20 cellular contexts compared by ENCODE assay signal in genomic region chr16:51236583-51236982, GRCh38.
"Had no signal": no experiment of that assay in that cellular context is flagged by ENCODE, and none has a peak within 500 bp of the region (broad histone marks: within the 10 kb centered on the region; RNA-seq: fewer than 3 reads in every experiment).

No MANE protein-coding gene starts in this region.

- H3K4me1 ChIP-seq: esophagus squamous epithelium, left lung, sigmoid colon, transverse colon, uterus had no signal

- ATAC-seq: activated CD8-positive, alpha-beta T cell treated with anti-CD3 and anti-CD28 coated beads, Interleukin-2, amount 10 ng/mL, durations not matched to agents 7 days and 5 days; left lung; naive thymus-derived CD8-positive, alpha-beta T cell; SK-N-SH treated with all-trans-retinoic acid at 6 μM for 48 hours; T-cell had no signal

- H3K9me3 ChIP-seq: esophagus squamous epithelium, left lung, ovary, sigmoid colon, transverse colon, uterus had no signal

- H3K36me3 ChIP-seq: brain microvascular endothelial cell, esophagus squamous epithelium, left lung, ovary, sigmoid colon, transverse colon, uterus had no signal

- H3K27me3 ChIP-seq: brain microvascular endothelial cell, ovary, sigmoid colon, uterus had no signal

- H3K4me3 ChIP-seq: esophagus squamous epithelium, left lung, ovary, sigmoid colon, transverse colon, uterus had no signal

- H3K27ac ChIP-seq: brain microvascular endothelial cell, esophagus squamous epithelium, left lung, ovary, sigmoid colon, transverse colon, uterus had no signal

- DNase-seq: activated CD4-positive, alpha-beta T cell treated with anti-CD3 and anti-CD28 coated beads, Interleukin-2, amount 10 ng/mL, durations not matched to agents 24 days and 14 days; activated CD4-positive, CD25-positive, alpha-beta regulatory T cell; activated CD8-positive, alpha-beta T cell treated with anti-CD3 and anti-CD28 coated beads, Interleukin-2, amount 10 ng/mL, durations not matched to agents 7 days and 5 days; activated naive CD4-positive, alpha-beta T cell treated with anti-CD3 and anti-CD28 coated beads for 36 hours; activated T-cell treated with anti-CD3 and anti-CD28 coated beads, Interleukin-2, amount 50 U/mL, for 24 hours; aorta; brain microvascular endothelial cell; cortex of kidney; effector CD4-positive, alpha-beta T cell; esophagus squamous epithelium; left lung; naive thymus-derived CD8-positive, alpha-beta T cell; ovary; sigmoid colon; stimulated activated CD8-positive, alpha-beta memory T cell treated with anti-CD3 and anti-CD28 coated beads, Interleukin-4, amount 100 ng/mL, for 48 hours; stimulated activated naive CD4-positive, alpha-beta T cell treated with Interleukin-2 at 50 U/mL for 16 hours; T-cell; transverse colon; uterus had no signal
